2 cellular contexts compared by ENCODE assay signal in the genomic region with DNA sequence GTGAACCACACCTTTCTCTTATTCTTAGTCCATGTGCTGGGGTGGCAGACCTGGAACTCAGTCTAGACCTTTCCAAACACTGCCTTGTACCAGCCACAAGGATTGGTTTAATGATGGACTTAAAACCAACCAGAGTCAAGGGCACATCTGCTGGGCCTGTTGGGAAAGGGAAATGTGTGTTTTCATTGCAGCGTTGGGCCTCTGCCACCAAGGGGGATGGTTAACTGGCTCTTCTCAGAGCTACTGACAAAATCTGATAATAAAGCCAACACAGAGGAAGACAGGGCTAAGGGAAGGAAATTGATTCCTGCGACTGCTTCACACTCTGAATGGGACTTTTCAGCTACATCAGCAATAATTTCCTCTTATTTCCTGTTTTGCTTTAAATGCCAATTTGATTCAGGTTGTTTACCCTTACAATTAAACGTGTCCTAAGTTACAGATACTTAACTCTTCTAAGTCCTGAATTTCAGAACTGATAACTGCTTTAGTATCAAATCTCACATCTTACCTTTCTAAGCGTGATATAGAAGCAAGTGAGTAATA.
A peak's percentile ranks its signal among the peaks of the same experiment; 100 is the strongest.
TF ChIP-seq lines count a peak whose summit lies in the region.

No MANE protein-coding gene starts in this region.

TF ChIP-seq in PFSK-1, 5 proteins besides CTCF, POLR2A, EP300 and RAD21 (continued from another document):
- TF ChIP-seq, protein P1, sequence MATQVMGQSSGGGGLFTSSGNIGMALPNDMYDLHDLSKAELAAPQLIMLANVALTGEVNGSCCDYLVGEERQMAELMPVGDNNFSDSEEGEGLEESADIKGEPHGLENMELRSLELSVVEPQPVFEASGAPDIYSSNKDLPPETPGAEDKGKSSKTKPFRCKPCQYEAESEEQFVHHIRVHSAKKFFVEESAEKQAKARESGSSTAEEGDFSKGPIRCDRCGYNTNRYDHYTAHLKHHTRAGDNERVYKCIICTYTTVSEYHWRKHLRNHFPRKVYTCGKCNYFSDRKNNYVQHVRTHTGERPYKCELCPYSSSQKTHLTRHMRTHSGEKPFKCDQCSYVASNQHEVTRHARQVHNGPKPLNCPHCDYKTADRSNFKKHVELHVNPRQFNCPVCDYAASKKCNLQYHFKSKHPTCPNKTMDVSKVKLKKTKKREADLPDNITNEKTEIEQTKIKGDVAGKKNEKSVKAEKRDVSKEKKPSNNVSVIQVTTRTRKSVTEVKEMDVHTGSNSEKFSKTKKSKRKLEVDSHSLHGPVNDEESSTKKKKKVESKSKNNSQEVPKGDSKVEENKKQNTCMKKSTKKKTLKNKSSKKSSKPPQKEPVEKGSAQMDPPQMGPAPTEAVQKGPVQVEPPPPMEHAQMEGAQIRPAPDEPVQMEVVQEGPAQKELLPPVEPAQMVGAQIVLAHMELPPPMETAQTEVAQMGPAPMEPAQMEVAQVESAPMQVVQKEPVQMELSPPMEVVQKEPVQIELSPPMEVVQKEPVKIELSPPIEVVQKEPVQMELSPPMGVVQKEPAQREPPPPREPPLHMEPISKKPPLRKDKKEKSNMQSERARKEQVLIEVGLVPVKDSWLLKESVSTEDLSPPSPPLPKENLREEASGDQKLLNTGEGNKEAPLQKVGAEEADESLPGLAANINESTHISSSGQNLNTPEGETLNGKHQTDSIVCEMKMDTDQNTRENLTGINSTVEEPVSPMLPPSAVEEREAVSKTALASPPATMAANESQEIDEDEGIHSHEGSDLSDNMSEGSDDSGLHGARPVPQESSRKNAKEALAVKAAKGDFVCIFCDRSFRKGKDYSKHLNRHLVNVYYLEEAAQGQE (IDR thresholded peaks at IDR 0.05; ENCODE audit: insufficient read depth in 1 of 2, low read depth in 2 of 2, low read length in 2 of 2): no peak
- TF ChIP-seq TAF1 (IDR thresholded peaks at IDR 0.05; ENCODE audit: borderline replicate concordance, insufficient read depth, low read length) (no peak), SIN3A (IDR thresholded peaks at IDR 0.05; ENCODE audit: borderline replicate concordance, insufficient read depth, low read length) (no peak), FOXP2 (optimal IDR thresholded peaks at IDR 0.05; ENCODE audit: borderline replicate concordance, extremely low read depth, extremely low read length, insufficient read depth) (peak; percentile 17)

TF ChIP-seq in H1, 55 proteins besides CTCF, POLR2A, EP300 and RAD21 (continued from another document):
- TF ChIP-seq, protein P2, sequence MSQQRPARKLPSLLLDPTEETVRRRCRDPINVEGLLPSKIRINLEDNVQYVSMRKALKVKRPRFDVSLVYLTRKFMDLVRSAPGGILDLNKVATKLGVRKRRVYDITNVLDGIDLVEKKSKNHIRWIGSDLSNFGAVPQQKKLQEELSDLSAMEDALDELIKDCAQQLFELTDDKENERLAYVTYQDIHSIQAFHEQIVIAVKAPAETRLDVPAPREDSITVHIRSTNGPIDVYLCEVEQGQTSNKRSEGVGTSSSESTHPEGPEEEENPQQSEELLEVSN (IDR thresholded peaks at IDR 0.05): no peak
- TF ChIP-seq CBX8 (IDR thresholded peaks at IDR 0.05; ENCODE audit: borderline replicate concordance, low read depth, low read length): no peak
- TF ChIP-seq FOSL1 (IDR thresholded peaks at IDR 0.05; ENCODE audit: insufficient read depth, low read depth, low read length): no peak
- no peak for TF ChIP-seq TEAD4 (IDR thresholded peaks at IDR 0.05; ENCODE audit: low read depth, low read length)
- TF ChIP-seq SIRT6 (IDR thresholded peaks at IDR 0.05; ENCODE audit: low read length): no peak
- TF ChIP-seq NANOG (IDR thresholded peaks at IDR 0.05; ENCODE audit: insufficient read depth, low read depth, low read length, poor library complexity, severe bottlenecking): no peak
- TF ChIP-seq POU5F1 (IDR thresholded peaks at IDR 0.05; ENCODE audit: low read depth, low read length): no peak
- TF ChIP-seq JUND (IDR thresholded peaks at IDR 0.05; ENCODE audit: low read length): no peak
